Comparison of ENCODE assay signal across 23 cellular contexts in genomic region chr13:24443366-24443765, GRCh38.
"Had no signal": no experiment of that assay in that cellular context is flagged by ENCODE, and none has a peak within 500 bp of the region (broad histone marks: within the 10 kb centered on the region; RNA-seq: fewer than 3 reads in every experiment).

No MANE protein-coding gene starts in this region.

- H3K4me1 Mint-ChIP-seq: mesothelial cell of epicardium; naive B cell; natural killer cell; nephron progenitor cell; stimulated activated effector memory CD8-positive, alpha-beta T cell treated with anti-CD3 and anti-CD28 coated beads, Interleukin-12 subunit alpha, Interleukin-12 subunit beta, amount 100 ng/mL, for 72 hours had no signal

- H3K4me3 Mint-ChIP-seq: mesothelial cell of epicardium; naive B cell; natural killer cell; nephron progenitor cell; stimulated activated effector memory CD8-positive, alpha-beta T cell treated with anti-CD3 and anti-CD28 coated beads, Interleukin-12 subunit alpha, Interleukin-12 subunit beta, amount 100 ng/mL, for 72 hours had no signal

- H3K27ac Mint-ChIP-seq: mesothelial cell of epicardium; nephron progenitor cell; stimulated activated effector memory CD8-positive, alpha-beta T cell treated with anti-CD3 and anti-CD28 coated beads, Interleukin-12 subunit alpha, Interleukin-12 subunit beta, amount 100 ng/mL, for 72 hours had no signal

- DNase-seq: islet precursor cell; left ventricle myocardium inferior; mesendoderm; naive B cell; natural killer cell; nephron progenitor cell; pancreas; posterior cingulate gyrus; retina; right cardiac atrium; stimulated activated CD4-positive, alpha-beta T cell treated with anti-CD3 and anti-CD28 coated beads, Interleukin-12 subunit alpha, Interleukin-12 subunit beta, amount 100 ng/mL, for 4 hours; stimulated activated CD4-positive, alpha-beta T cell treated with anti-CD3 and anti-CD28 coated beads, Interleukin-15, amount 100 ng/mL, for 24 hours; stimulated activated CD4-positive, alpha-beta T cell treated with anti-CD3 and anti-CD28 coated beads, Interleukin-2, amount 100 ng/mL, for 24 hours; stimulated activated CD4-positive, alpha-beta T cell treated with anti-CD3 and anti-CD28 coated beads, Interleukin-4, amount 100 ng/mL, for 1 hour; stimulated activated naive CD4-positive, alpha-beta T cell; stomach; testis; thyroid gland; transverse colon; upper lobe of left lung had no signal

- H3K9me3 Mint-ChIP-seq: mesothelial cell of epicardium; naive B cell; natural killer cell; nephron progenitor cell; stimulated activated effector memory CD8-positive, alpha-beta T cell treated with anti-CD3 and anti-CD28 coated beads, Interleukin-12 subunit alpha, Interleukin-12 subunit beta, amount 100 ng/mL, for 72 hours had no signal

- ATAC-seq: natural killer cell; pancreas; right cardiac atrium; sciatic nerve; stimulated activated effector memory CD8-positive, alpha-beta T cell treated with anti-CD3 and anti-CD28 coated beads, Interleukin-12 subunit alpha, Interleukin-12 subunit beta, amount 100 ng/mL, for 72 hours had no signal

- H3K27me3 Mint-ChIP-seq: naive B cell had no signal
